17 cellular contexts compared by ENCODE assay signal in the genomic region with DNA sequence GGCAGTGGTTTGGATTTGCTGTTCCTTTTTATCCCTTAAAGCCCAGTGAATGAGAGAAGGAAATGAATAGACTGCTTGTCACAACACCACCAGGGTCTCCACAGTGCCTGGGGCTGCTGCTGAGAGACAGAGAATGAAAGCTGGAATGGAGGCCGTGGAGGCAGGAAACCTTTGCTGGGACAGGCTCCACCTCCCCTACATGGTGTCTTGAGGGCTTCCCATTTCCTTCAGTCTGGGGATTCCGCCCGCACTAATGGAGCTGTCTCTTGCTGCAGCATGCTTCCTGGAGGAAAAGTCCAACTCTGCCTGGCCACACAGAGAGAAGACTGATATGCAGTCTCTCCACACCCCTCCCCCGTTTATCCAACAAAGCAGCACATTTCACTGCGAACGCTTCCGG. TPM values are rescaled to one million over a fixed set of nuclear protein-coding genes. Genes with fewer than 3 reads are reported as not detected.
"Had no signal": no experiment of that assay in that cellular context is flagged by ENCODE, and none has a peak within 500 bp of the region (broad histone marks: within the 10 kb centered on the region; RNA-seq: fewer than 3 reads in every experiment).

No MANE protein-coding gene starts in this region.

- H3K36me3 ChIP-seq: sigmoid colon, upper lobe of right lung had no signal

- H3K4me3 ChIP-seq: sigmoid colon, spleen, upper lobe of right lung had no signal

- H3K4me1 ChIP-seq: spleen, upper lobe of right lung had no signal

- H3K27me3 ChIP-seq: brain microvascular endothelial cell, sigmoid colon, spleen, upper lobe of right lung had no signal

- H3K27ac ChIP-seq: brain microvascular endothelial cell, sigmoid colon, spleen, upper lobe of right lung had no signal

- DNase-seq: activated B cell treated with CpG ODN at 0.5 μM for 24 hours; activated CD4-positive, alpha-beta T cell treated with anti-CD3 and anti-CD28 coated beads for 48 hours; activated CD8-positive, alpha-beta T cell treated with anti-CD3 and anti-CD28 coated beads for 36 hours; activated effector memory CD4-positive, alpha-beta T cell treated with anti-CD3 and anti-CD28 coated beads, Interleukin-2, amount 50 U/mL, for 16 hours; activated T-cell treated with anti-CD3 and anti-CD28 coated beads, Interleukin-2, amount 50 U/mL, for 4 hours; amniotic stem cell; brain microvascular endothelial cell; cortex of kidney; effector memory CD8-positive, alpha-beta T cell; erythroblast; left ventricle myocardium superior; naive thymus-derived CD8-positive, alpha-beta T cell; sigmoid colon; spleen; stimulated activated naive CD8-positive, alpha-beta T cell treated with anti-CD3 and anti-CD28 coated beads, Interleukin-15, amount 100 ng/mL, for 72 hours; T-helper 2 cell; upper lobe of right lung had no signal

RNA-seq across cellular contexts. Expression of a gene that starts 54.5 kb away (rescaled TPM):
- total RNA-seq: activated CD8-positive, alpha-beta T cell treated with anti-CD3 and anti-CD28 coated beads for 36 hours had no signal
